9 cellular contexts compared by ENCODE assay signal in the genomic region with DNA sequence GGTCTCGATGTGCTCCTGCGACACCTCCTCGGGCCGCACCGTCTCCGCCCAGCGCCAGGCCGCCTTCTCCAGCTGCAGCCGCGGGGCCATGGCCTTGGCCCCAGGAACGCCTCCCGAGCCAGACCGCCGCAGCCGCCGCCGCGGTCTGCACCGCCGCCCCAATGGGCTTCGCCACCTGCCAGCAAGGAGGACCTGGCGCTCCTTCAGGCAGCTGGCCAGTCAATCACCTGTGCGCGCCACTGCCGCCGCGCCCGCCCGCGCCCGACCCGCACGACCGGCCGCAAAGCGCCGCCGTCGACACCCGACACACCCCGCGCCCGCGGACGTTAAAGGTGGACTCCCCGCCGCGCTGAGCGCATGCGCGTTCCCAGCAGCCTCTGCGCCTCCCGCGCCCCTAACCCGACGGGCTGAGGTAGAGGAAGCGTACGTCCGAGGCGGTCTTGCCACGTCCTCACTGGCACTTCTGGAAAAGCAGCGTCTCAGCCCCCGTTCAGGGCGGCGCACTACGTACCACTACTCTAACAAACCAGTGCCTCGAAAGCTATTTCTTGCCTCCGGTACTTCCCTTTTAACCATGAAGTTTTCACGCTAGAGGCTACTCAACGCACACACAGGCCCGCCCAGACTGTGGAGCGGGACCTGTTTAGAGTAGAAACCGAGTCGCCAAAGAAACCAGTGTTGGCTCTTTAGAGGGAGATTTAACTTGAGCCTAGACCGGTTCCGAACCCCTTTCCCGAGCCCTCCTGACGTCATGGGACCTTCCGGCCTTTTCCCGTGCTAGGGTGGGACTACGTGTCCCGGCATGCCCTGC. TPM values are rescaled to one million over a fixed set of nuclear protein-coding genes. Genes with fewer than 3 reads are reported as not detected.
DNase-seq lines count a peak whose midpoint lies in the region; ATAC-seq, FAIRE-seq and TF ChIP-seq lines count a peak whose summit lies in the region.
"Had no signal": no experiment of that assay in that cellular context is flagged by ENCODE, and none has a peak within 500 bp of the region (broad histone marks: within the 10 kb centered on the region; RNA-seq: fewer than 3 reads in every experiment).

A gene with protein sequence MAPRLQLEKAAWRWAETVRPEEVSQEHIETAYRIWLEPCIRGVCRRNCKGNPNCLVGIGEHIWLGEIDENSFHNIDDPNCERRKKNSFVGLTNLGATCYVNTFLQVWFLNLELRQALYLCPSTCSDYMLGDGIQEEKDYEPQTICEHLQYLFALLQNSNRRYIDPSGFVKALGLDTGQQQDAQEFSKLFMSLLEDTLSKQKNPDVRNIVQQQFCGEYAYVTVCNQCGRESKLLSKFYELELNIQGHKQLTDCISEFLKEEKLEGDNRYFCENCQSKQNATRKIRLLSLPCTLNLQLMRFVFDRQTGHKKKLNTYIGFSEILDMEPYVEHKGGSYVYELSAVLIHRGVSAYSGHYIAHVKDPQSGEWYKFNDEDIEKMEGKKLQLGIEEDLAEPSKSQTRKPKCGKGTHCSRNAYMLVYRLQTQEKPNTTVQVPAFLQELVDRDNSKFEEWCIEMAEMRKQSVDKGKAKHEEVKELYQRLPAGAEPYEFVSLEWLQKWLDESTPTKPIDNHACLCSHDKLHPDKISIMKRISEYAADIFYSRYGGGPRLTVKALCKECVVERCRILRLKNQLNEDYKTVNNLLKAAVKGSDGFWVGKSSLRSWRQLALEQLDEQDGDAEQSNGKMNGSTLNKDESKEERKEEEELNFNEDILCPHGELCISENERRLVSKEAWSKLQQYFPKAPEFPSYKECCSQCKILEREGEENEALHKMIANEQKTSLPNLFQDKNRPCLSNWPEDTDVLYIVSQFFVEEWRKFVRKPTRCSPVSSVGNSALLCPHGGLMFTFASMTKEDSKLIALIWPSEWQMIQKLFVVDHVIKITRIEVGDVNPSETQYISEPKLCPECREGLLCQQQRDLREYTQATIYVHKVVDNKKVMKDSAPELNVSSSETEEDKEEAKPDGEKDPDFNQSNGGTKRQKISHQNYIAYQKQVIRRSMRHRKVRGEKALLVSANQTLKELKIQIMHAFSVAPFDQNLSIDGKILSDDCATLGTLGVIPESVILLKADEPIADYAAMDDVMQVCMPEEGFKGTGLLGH (minus strand): TSS at position 282 of the 811 bp plus-strand sequence. CDS start 192 bp downstream, at position 90.

- no peak for TF ChIP-seq CTCF in kidney (IDR thresholded peaks at IDR 0.05; ENCODE audit: borderline replicate concordance, extremely low read depth, insufficient read depth)

- H3K4me3 ChIP-seq in kidney (ENCODE audit: low read length in 2 of 2): peak within 1 kb of the TSS; percentile 91 to 99

- peak; percentile 64 for ATAC-seq in HG03442 (IDR thresholded peaks at IDR 0.05; ENCODE audit: unreplicated experiment)

- DNase-seq in AG20443 (ENCODE audit: low spot score): peak; percentile 98
- DNase-seq in GM19239 (ENCODE audit: insufficient read length, low spot score): peak; percentile 61
- peak; percentile 91 for DNase-seq in NCI-H510A treated with DMSO at 0.1 percent for 48 hours (lab: John Stamatoyannopoulos, UW)
- peak; percentile 92 to 94 for DNase-seq in activated CD4-positive, alpha-beta T cell treated with anti-CD3 and anti-CD28 coated beads for 24 hours (ENCODE audit: low read depth in 2 of 2)
- peak; percentile 96 for DNase-seq in cerebellum (ENCODE audit: low spot score)
- DNase-seq in kidney: peak; percentile 99
- DNase-seq in stimulated activated CD4-positive, alpha-beta T cell treated with anti-CD3 and anti-CD28 coated beads, Interleukin-15, amount 100 ng/mL, for 1 hour (ENCODE audit: low read depth in 1 of 2, low spot score in 1 of 2): peak; percentile 95 to 96

- no peaks in the 10 kb centered on the region for H3K9me3 ChIP-seq in kidney (ENCODE audit: control insufficient read depth in 1 of 2, low read length in 2 of 2)

- H3K36me3 ChIP-seq in kidney (ENCODE audit: control insufficient read depth in 1 of 2, insufficient read depth in 2 of 2, low read length in 2 of 2): no peaks in the 10 kb centered on the region

- peak within 1 kb of the TSS; percentile 99 to 100 for H3K27ac ChIP-seq in kidney (ENCODE audit: low read depth in 2 of 2, low read length in 2 of 2)

- no peaks in the 10 kb centered on the region for H3K4me1 ChIP-seq in kidney (ENCODE audit: control insufficient read depth in 1 of 2, insufficient read depth in 1 of 2, low read depth in 1 of 2, low read length in 2 of 2)

- peak within 1 kb of the TSS; percentile 92 to 100 for H3K9ac ChIP-seq in kidney (ENCODE audit: low read length in 2 of 2)

- FAIRE-seq in GM19239 (lab: Jason Lieb, UNC): peak; percentile 98
- FAIRE-seq in kidney (lab: Jason Lieb, UNC): no peak
- FAIRE-seq: TTC549 had no signal

- intact Hi-C loops in kidney (cut with DNase I): no loop called here

RNA-seq across cellular contexts. Expression of the gene that starts here (rescaled TPM):
- total RNA-seq in cerebellum (69.0 TPM), kidney (62.8 TPM)
- polyA plus RNA-seq in kidney (ENCODE audit: insufficient read depth, low read depth, low replicate concordance): 16.7 TPM

Comparison
In these comparisons a context has a peak if more than half of its experiments do, and no peak if none do; other contexts are left out.
1. Peak in every context shown above with its lines: DNase-seq, ATAC-seq, H3K4me3 ChIP-seq and H3K27ac ChIP-seq.